Comparison of ENCODE assay signal across 1 cellular context in genomic region chr11:108984548-108984947, GRCh38.
TF ChIP-seq lines count a peak whose summit lies in the region.

No MANE protein-coding gene starts in this region.

TF ChIP-seq in GM23338, 12 proteins besides CTCF, POLR2A, EP300 and RAD21 (continued from another document):
- no peak for TF ChIP-seq STAT1 (IDR thresholded peaks at IDR 0.05; ENCODE audit: unreplicated experiment)
- no peak for TF ChIP-seq EZH2 (IDR thresholded peaks at IDR 0.05; ENCODE audit: low read depth, unreplicated experiment)
- no peak for TF ChIP-seq JUNB (IDR thresholded peaks at IDR 0.05; ENCODE audit: unreplicated experiment)
TF ChIP-seq in GM23338: peak in this region for 0.
